29 cellular contexts compared by ENCODE assay signal in genomic region chr11:12882670-12883069, GRCh38.
"Had no signal": no experiment of that assay in that cellular context is flagged by ENCODE, and none has a peak within 500 bp of the region (broad histone marks: within the 10 kb centered on the region; RNA-seq: fewer than 3 reads in every experiment).

No MANE protein-coding gene starts in this region.

- H3K27ac ChIP-seq: breast epithelium, Peyer's patch, RWPE1, SJCRH30 had no signal

- H3K36me3 ChIP-seq: breast epithelium had no signal

- H3K9me3 Mint-ChIP-seq: activated CD8-positive, alpha-beta T cell treated with anti-CD3 and anti-CD28 coated beads for 36 hours; activated naive CD8-positive, alpha-beta T cell treated with anti-CD3 and anti-CD28 coated beads, Interleukin-2, amount 10 ng/mL, durations not matched to agents 7 days and 5 days; activated T-cell treated with anti-CD3 and anti-CD28 coated beads, Interleukin-2, amount 50 U/mL, for 72 hours; activated T-helper 2 cell treated with anti-CD3 and anti-CD28 coated beads, Interferon-gamma antibody, Interleukin-2, Interleukin-4, amounts not matched to agents 10 μg/mL and 5 μg/mL and 100 μg/mL, durations not matched to agents 14 hours and 24 hours and 36 hours; T-helper 1 cell treated with Interleukin-12 subunit alpha and Interleukin-12 subunit beta and Interleukin-4 antibody, amounts not matched to agents 30 μg/mL and 1 μg/mL, for 36 hours had no signal

- H3K4me1 Mint-ChIP-seq: activated naive CD8-positive, alpha-beta T cell treated with anti-CD3 and anti-CD28 coated beads, Interleukin-2, amount 10 ng/mL, durations not matched to agents 7 days and 5 days had no signal

- H3K36me3 Mint-ChIP-seq: activated naive CD8-positive, alpha-beta T cell treated with anti-CD3 and anti-CD28 coated beads, Interleukin-2, amount 10 ng/mL, durations not matched to agents 7 days and 5 days had no signal

- DNase-seq: activated CD4-positive, alpha-beta T cell treated with anti-CD3 and anti-CD28 coated beads for 4 hours; activated CD8-positive, alpha-beta memory T cell treated with anti-CD3 and anti-CD28 coated beads, Interleukin-2, amount 50 U/mL, for 4 hours; activated CD8-positive, alpha-beta T cell treated with anti-CD3 and anti-CD28 coated beads for 36 hours; activated gamma-delta T cell treated with Interleukin-2 at 50 U/mL for 16 hours; activated naive CD4-positive, alpha-beta T cell treated with anti-CD3 and anti-CD28 coated beads, Interleukin-2, amount 50 U/mL, for 16 hours; activated naive CD8-positive, alpha-beta T cell treated with anti-CD3 and anti-CD28 coated beads, Interleukin-2, amount 10 ng/mL, durations not matched to agents 7 days and 5 days; activated T-cell treated with anti-CD3 and anti-CD28 coated beads, Interleukin-2, amount 50 U/mL, for 72 hours; aorta; caudate nucleus; MG63; MV-4-11; NCI-H1092 treated with DMSO at 0.1 percent for 48 hours; NCI-H1417 treated with DMSO at 0.1 percent for 48 hours; NCI-H1694; NCI-H2029; NCI-H2107; NCI-H2171 treated with DMSO at 0.1 percent for 48 hours; NCI-H226; NCI-H510A; NCI-H526 treated with DMSO at 0.1 percent for 48 hours; NCI-H82; Peyer's patch; Right ventricle myocardium superior; SJCRH30 had no signal

- H3K27me3 ChIP-seq: breast epithelium, MG63, Peyer's patch, SJCRH30 had no signal

- ATAC-seq: activated CD4-positive, CD25-positive, alpha-beta regulatory T cell treated with anti-CD3 and anti-CD28 coated beads, Interleukin-2, amount 50 U/mL, for 24 hours; activated CD8-positive, alpha-beta T cell treated with anti-CD3 and anti-CD28 coated beads for 36 hours; activated T-cell treated with anti-CD3 and anti-CD28 coated beads, Interleukin-2, amount 50 U/mL, for 72 hours had no signal

- H3K4me3 Mint-ChIP-seq: activated CD8-positive, alpha-beta T cell treated with anti-CD3 and anti-CD28 coated beads for 36 hours; activated naive CD8-positive, alpha-beta T cell treated with anti-CD3 and anti-CD28 coated beads, Interleukin-2, amount 10 ng/mL, durations not matched to agents 7 days and 5 days; activated T-cell treated with anti-CD3 and anti-CD28 coated beads, Interleukin-2, amount 50 U/mL, for 72 hours; T-helper 1 cell treated with Interleukin-12 subunit alpha and Interleukin-12 subunit beta and Interleukin-4 antibody, amounts not matched to agents 30 μg/mL and 1 μg/mL, for 36 hours had no signal

- H3K4me3 ChIP-seq: breast epithelium, MG63, Peyer's patch, SJCRH30 had no signal

- H3K4me1 ChIP-seq: breast epithelium, Peyer's patch, SJCRH30 had no signal

- H3K9me3 ChIP-seq: breast epithelium, MG63, Peyer's patch, SJCRH30 had no signal

- H3K27ac Mint-ChIP-seq: activated CD8-positive, alpha-beta T cell treated with anti-CD3 and anti-CD28 coated beads for 36 hours; activated naive CD8-positive, alpha-beta T cell treated with anti-CD3 and anti-CD28 coated beads, Interleukin-2, amount 10 ng/mL, durations not matched to agents 7 days and 5 days; activated T-cell treated with anti-CD3 and anti-CD28 coated beads, Interleukin-2, amount 50 U/mL, for 72 hours; activated T-helper 2 cell treated with anti-CD3 and anti-CD28 coated beads, Interferon-gamma antibody, Interleukin-2, Interleukin-4, amounts not matched to agents 10 μg/mL and 5 μg/mL and 100 μg/mL, durations not matched to agents 14 hours and 24 hours and 36 hours; T-helper 1 cell treated with Interleukin-12 subunit alpha and Interleukin-12 subunit beta and Interleukin-4 antibody, amounts not matched to agents 30 μg/mL and 1 μg/mL, for 36 hours had no signal
